ENCODE assay signal across 26 cellular contexts in the genomic region with DNA sequence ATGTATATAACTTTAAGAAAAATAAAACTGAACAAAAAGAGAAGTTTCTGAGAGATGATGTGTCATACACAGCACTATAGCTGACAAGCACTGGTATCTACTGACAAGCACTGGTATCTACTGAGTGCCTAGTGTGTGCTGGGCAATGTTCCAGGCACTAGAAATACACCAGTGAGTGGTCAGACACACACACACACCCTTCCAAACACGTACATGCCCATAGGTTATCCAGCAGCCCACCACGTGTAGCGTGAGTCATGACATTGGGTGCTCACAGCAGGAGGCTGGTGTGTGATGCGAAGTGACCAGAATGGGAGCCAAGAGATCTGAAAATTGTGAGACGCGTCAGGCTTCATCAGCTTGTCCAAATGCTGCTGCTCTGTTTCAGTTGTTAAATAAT. TPM values are rescaled to one million over a fixed set of nuclear protein-coding genes. Genes with fewer than 3 reads are reported as not detected.
DNase-seq lines count a peak whose midpoint lies in the region; ATAC-seq and TF ChIP-seq lines count a peak whose summit lies in the region.
"Had no signal": no experiment of that assay in that cellular context is flagged by ENCODE, and none has a peak within 500 bp of the region (broad histone marks: within the 10 kb centered on the region; RNA-seq: fewer than 3 reads in every experiment).

No MANE protein-coding gene starts in this region.

- H3K4me1 Mint-ChIP-seq in endodermal cell, result no peaks in the 10 kb centered on the region
- H3K4me1 Mint-ChIP-seq in stimulated activated memory B cell treated with anti-CD40 and anti-IgM and Interleukin-4, amounts not matched to agents 10 μg/mL and 1 μg/mL and 100 μg/mL, for 72 hours, result no peaks in the 10 kb centered on the region
- no peaks in the 10 kb centered on the region for H3K4me1 Mint-ChIP-seq in activated naive CD8-positive, alpha-beta T cell treated with anti-CD3 and anti-CD28 coated beads, Interleukin-2, amount 50 U/mL, for 24 hours
- H3K4me1 Mint-ChIP-seq: memory B cell; stimulated activated effector memory CD8-positive, alpha-beta T cell treated with anti-CD3 and anti-CD28 coated beads, Interleukin-12 subunit alpha, Interleukin-12 subunit beta, amount 100 ng/mL, for 72 hours; T-helper 17 cell had no signal

- H3K36me3 Mint-ChIP-seq in endodermal cell (ENCODE audit: low read depth), result no peaks in the 10 kb centered on the region
- no peaks in the 10 kb centered on the region for H3K36me3 Mint-ChIP-seq in stimulated activated memory B cell treated with anti-CD40 and anti-IgM and Interleukin-4, amounts not matched to agents 10 μg/mL and 1 μg/mL and 100 μg/mL, for 72 hours
- H3K36me3 Mint-ChIP-seq in activated naive CD8-positive, alpha-beta T cell treated with anti-CD3 and anti-CD28 coated beads, Interleukin-2, amount 50 U/mL, for 24 hours (ENCODE audit: low read depth), result no peaks in the 10 kb centered on the region
- H3K36me3 Mint-ChIP-seq: memory B cell; stimulated activated effector memory CD8-positive, alpha-beta T cell treated with anti-CD3 and anti-CD28 coated beads, Interleukin-12 subunit alpha, Interleukin-12 subunit beta, amount 100 ng/mL, for 72 hours had no signal

- H3K36me3 ChIP-seq in endodermal cell (ENCODE audit: control insufficient read depth, insufficient read depth, low read length) (no peaks in the 10 kb centered on the region), vagina (no peaks in the 10 kb centered on the region)
- H3K36me3 ChIP-seq: BE2C, upper lobe of right lung had no signal

- H3K9me3 ChIP-seq in right cardiac atrium (ENCODE audit: control insufficient read depth, low read length), result no peaks in the 10 kb centered on the region
- no peaks in the 10 kb centered on the region for H3K9me3 ChIP-seq in endodermal cell (ENCODE audit: control insufficient read depth, low read length)
- H3K9me3 ChIP-seq in vagina, result no peaks in the 10 kb centered on the region
- H3K9me3 ChIP-seq: BE2C, upper lobe of right lung had no signal

- no peak overlapping the region for H3K9ac ChIP-seq in endodermal cell (ENCODE audit: extremely low read depth, low read length, poor library complexity, severe bottlenecking)

- DNase-seq in right cardiac atrium (peak in 1 of 3 donors; percentile 35), Right ventricle myocardium inferior (ENCODE audit: missing footprints) (no peak), RKO (ENCODE audit: low spot score) (peak; percentile 79), endodermal cell (peak; percentile 28), vagina (ENCODE audit: extremely low spot score in 2 of 2) (peak; percentile 46 to 67)
- no peak for DNase-seq in activated naive CD8-positive, alpha-beta T cell treated with anti-CD3 and anti-CD28 coated beads, Interleukin-2, amount 50 U/mL, for 24 hours
- DNase-seq: activated CD4-positive, alpha-beta T cell treated with anti-CD3 and anti-CD28 coated beads for 4 hours; activated CD8-positive, alpha-beta memory T cell treated with anti-CD3 and anti-CD28 coated beads for 24 hours; activated naive CD4-positive, alpha-beta T cell treated with anti-CD3 and anti-CD28 coated beads for 36 hours; activated T-cell treated with anti-CD3 and anti-CD28 coated beads, Interleukin-2, amount 50 U/mL, for 72 hours; amygdala; BE2C; HCEC 1CT; kidney glomerular epithelial cell; NCI-H1694 treated with DMSO at 0.1 percent for 48 hours; NCI-H2171; NCI-H526; small intestine; T-helper 17 cell; upper lobe of right lung had no signal

- H3K9me3 Mint-ChIP-seq in endodermal cell, result no peaks in the 10 kb centered on the region
- H3K9me3 Mint-ChIP-seq in stimulated activated memory B cell treated with anti-CD40 and anti-IgM and Interleukin-4, amounts not matched to agents 10 μg/mL and 1 μg/mL and 100 μg/mL, for 72 hours, result peaks cover 2% of the 10 kb centered on the region
- no peaks in the 10 kb centered on the region for H3K9me3 Mint-ChIP-seq in activated naive CD8-positive, alpha-beta T cell treated with anti-CD3 and anti-CD28 coated beads, Interleukin-2, amount 50 U/mL, for 24 hours
- H3K9me3 Mint-ChIP-seq: activated naive CD4-positive, alpha-beta T cell treated with anti-CD3 and anti-CD28 coated beads for 36 hours; activated T-cell treated with anti-CD3 and anti-CD28 coated beads, Interleukin-2, amount 50 U/mL, for 72 hours; dendritic cell treated with granulocyte-macrophage colony-stimulating factor and Interleukin-4, amounts not matched to agents 40 ng/mL and 50 ng/mL, for 4 days; stimulated activated effector memory CD8-positive, alpha-beta T cell treated with anti-CD3 and anti-CD28 coated beads, Interleukin-12 subunit alpha, Interleukin-12 subunit beta, amount 100 ng/mL, for 72 hours had no signal

- H3K4me3 ChIP-seq in right cardiac atrium (ENCODE audit: low read length), result no peak overlapping the region
- no peak overlapping the region for H3K4me3 ChIP-seq in endodermal cell (ENCODE audit: low read length)
- no peak overlapping the region for H3K4me3 ChIP-seq in vagina
- H3K4me3 ChIP-seq: upper lobe of right lung had no signal

- no peaks in the 10 kb centered on the region for H3K27me3 Mint-ChIP-seq in endodermal cell (ENCODE audit: insufficient read depth)
- peaks cover 47% of the 10 kb centered on the region for H3K27me3 Mint-ChIP-seq in stimulated activated memory B cell treated with anti-CD40 and anti-IgM and Interleukin-4, amounts not matched to agents 10 μg/mL and 1 μg/mL and 100 μg/mL, for 72 hours
- H3K27me3 Mint-ChIP-seq in activated naive CD8-positive, alpha-beta T cell treated with anti-CD3 and anti-CD28 coated beads, Interleukin-2, amount 50 U/mL, for 24 hours, result peaks cover 20% of the 10 kb centered on the region

- H3K4me3 Mint-ChIP-seq in endodermal cell, result no peak overlapping the region
- H3K4me3 Mint-ChIP-seq in stimulated activated memory B cell treated with anti-CD40 and anti-IgM and Interleukin-4, amounts not matched to agents 10 μg/mL and 1 μg/mL and 100 μg/mL, for 72 hours, result no peak overlapping the region
- H3K4me3 Mint-ChIP-seq in activated naive CD8-positive, alpha-beta T cell treated with anti-CD3 and anti-CD28 coated beads, Interleukin-2, amount 50 U/mL, for 24 hours, result no peak overlapping the region
- H3K4me3 Mint-ChIP-seq: activated naive CD4-positive, alpha-beta T cell treated with anti-CD3 and anti-CD28 coated beads for 36 hours; activated T-cell treated with anti-CD3 and anti-CD28 coated beads, Interleukin-2, amount 50 U/mL, for 72 hours; dendritic cell treated with granulocyte-macrophage colony-stimulating factor and Interleukin-4, amounts not matched to agents 40 ng/mL and 50 ng/mL, for 4 days; memory B cell; stimulated activated effector memory CD8-positive, alpha-beta T cell treated with anti-CD3 and anti-CD28 coated beads, Interleukin-12 subunit alpha, Interleukin-12 subunit beta, amount 100 ng/mL, for 72 hours; T-helper 17 cell had no signal

- no peak overlapping the region for H3K27ac ChIP-seq in right cardiac atrium (ENCODE audit: low read length)
- H3K27ac ChIP-seq in endodermal cell (ENCODE audit: low read depth, low read length), result no peak overlapping the region
- no peak overlapping the region for H3K27ac ChIP-seq in vagina
- H3K27ac ChIP-seq: upper lobe of right lung had no signal

- no peak for TF ChIP-seq POLR2A in vagina (IDR thresholded peaks at IDR 0.05)

- H3K27me3 ChIP-seq in right cardiac atrium (ENCODE audit: control insufficient read depth, insufficient read depth) (no peaks in the 10 kb centered on the region), endodermal cell (ENCODE audit: control insufficient read depth, insufficient read depth, low read length, poor library complexity, severe bottlenecking) (no peaks in the 10 kb centered on the region), vagina (no peaks in the 10 kb centered on the region)
- H3K27me3 ChIP-seq: BE2C had no signal

- no peak overlapping the region for H3K27ac Mint-ChIP-seq in endodermal cell
- H3K27ac Mint-ChIP-seq in stimulated activated memory B cell treated with anti-CD40 and anti-IgM and Interleukin-4, amounts not matched to agents 10 μg/mL and 1 μg/mL and 100 μg/mL, for 72 hours, result no peak overlapping the region
- H3K27ac Mint-ChIP-seq in activated naive CD8-positive, alpha-beta T cell treated with anti-CD3 and anti-CD28 coated beads, Interleukin-2, amount 50 U/mL, for 24 hours, result no peak overlapping the region
- H3K27ac Mint-ChIP-seq: activated naive CD4-positive, alpha-beta T cell treated with anti-CD3 and anti-CD28 coated beads for 36 hours; activated T-cell treated with anti-CD3 and anti-CD28 coated beads, Interleukin-2, amount 50 U/mL, for 72 hours; dendritic cell treated with granulocyte-macrophage colony-stimulating factor and Interleukin-4, amounts not matched to agents 40 ng/mL and 50 ng/mL, for 4 days; memory B cell; stimulated activated effector memory CD8-positive, alpha-beta T cell treated with anti-CD3 and anti-CD28 coated beads, Interleukin-12 subunit alpha, Interleukin-12 subunit beta, amount 100 ng/mL, for 72 hours; T-helper 17 cell had no signal

- no peaks in the 10 kb centered on the region for H3K4me1 ChIP-seq in right cardiac atrium (ENCODE audit: control insufficient read depth, insufficient read depth, low read length)
- no peaks in the 10 kb centered on the region for H3K4me1 ChIP-seq in endodermal cell (ENCODE audit: control insufficient read depth, insufficient read depth, low read length)
- no peaks in the 10 kb centered on the region for H3K4me1 ChIP-seq in vagina
- H3K4me1 ChIP-seq: BE2C, upper lobe of right lung had no signal

- 57% methylated on average over 6 of the region's 6 CpGs for WGBS in right cardiac atrium
- WGBS in endodermal cell (ENCODE audit: insufficient coverage in 1 of 2, insufficient read length in 1 of 2), 2 experiments, result 88% methylated on average over 6 of the region's 6 CpGs

- intact Hi-C loops in right cardiac atrium (cut with DNase I), result no loop called here
- intact Hi-C loops in Right ventricle myocardium inferior (cut with DNase I), result no loop called here
- intact Hi-C loops in vagina (cut with DNase I), result no loop called here

- peak; percentile 77 to 86 for ATAC-seq in right cardiac atrium
- no peak for ATAC-seq in Right ventricle myocardium inferior
- ATAC-seq in stimulated activated memory B cell treated with anti-CD40 and anti-IgM and Interleukin-4, amounts not matched to agents 10 μg/mL and 1 μg/mL and 100 μg/mL, for 72 hours, result no peak
- ATAC-seq in activated naive CD8-positive, alpha-beta T cell treated with anti-CD3 and anti-CD28 coated beads, Interleukin-2, amount 50 U/mL, for 24 hours, result no peak
- no peak for ATAC-seq in GM21390 (IDR thresholded peaks at IDR 0.05; ENCODE audit: unreplicated experiment)
- ATAC-seq: activated T-cell treated with anti-CD3 and anti-CD28 coated beads, Interleukin-2, amount 50 U/mL, for 72 hours; Panc1; stimulated activated effector memory CD8-positive, alpha-beta T cell treated with anti-CD3 and anti-CD28 coated beads, Interleukin-12 subunit alpha, Interleukin-12 subunit beta, amount 100 ng/mL, for 72 hours; T-helper 17 cell; upper lobe of right lung had no signal

- TF ChIP-seq CTCF in endodermal cell (conservative IDR thresholded peaks at IDR 0.05) (no peak), vagina (IDR thresholded peaks at IDR 0.05) (no peak)

RNA-seq across cellular contexts. Expression of a gene that starts 12.2 kb away (rescaled TPM):
- 1 to 10 TPM; 3.9 to 9.4 (median 8.2) TPM for total RNA-seq in right cardiac atrium
- 3.5 TPM for polyA plus RNA-seq in right cardiac atrium
- 5.1 TPM for total RNA-seq in Right ventricle myocardium inferior
- total RNA-seq in endodermal cell, result 10 to 100 TPM; 37.9 to 58.2 TPM
- polyA plus RNA-seq in endodermal cell (2013, experiment 1 of 2), result 16.0 TPM
- 17.5 TPM for polyA plus RNA-seq in endodermal cell (2013, experiment 2 of 2)
- total RNA-seq in vagina, result 23.3 TPM

Comparison
In these comparisons a context has a peak if more than half of its experiments do, and no peak if none do; other contexts are left out.
1. ATAC-seq: peak in right cardiac atrium (2 of 2); none in Right ventricle myocardium inferior (single experiment), stimulated activated memory B cell treated with anti-CD40 and anti-IgM and Interleukin-4, amounts not matched to agents 10 μg/mL and 1 μg/mL and 100 μg/mL, for 72 hours (single experiment), activated naive CD8-positive, alpha-beta T cell treated with anti-CD3 and anti-CD28 coated beads, Interleukin-2, amount 50 U/mL, for 24 hours (single experiment) and GM21390 (single experiment).
2. DNase-seq: peak in RKO (single experiment), endodermal cell (single experiment) and vagina (2 of 2); none in Right ventricle myocardium inferior (single experiment) and activated naive CD8-positive, alpha-beta T cell treated with anti-CD3 and anti-CD28 coated beads, Interleukin-2, amount 50 U/mL, for 24 hours (single experiment).